ENCODE assay signal across 1 cellular context in the genomic region with DNA sequence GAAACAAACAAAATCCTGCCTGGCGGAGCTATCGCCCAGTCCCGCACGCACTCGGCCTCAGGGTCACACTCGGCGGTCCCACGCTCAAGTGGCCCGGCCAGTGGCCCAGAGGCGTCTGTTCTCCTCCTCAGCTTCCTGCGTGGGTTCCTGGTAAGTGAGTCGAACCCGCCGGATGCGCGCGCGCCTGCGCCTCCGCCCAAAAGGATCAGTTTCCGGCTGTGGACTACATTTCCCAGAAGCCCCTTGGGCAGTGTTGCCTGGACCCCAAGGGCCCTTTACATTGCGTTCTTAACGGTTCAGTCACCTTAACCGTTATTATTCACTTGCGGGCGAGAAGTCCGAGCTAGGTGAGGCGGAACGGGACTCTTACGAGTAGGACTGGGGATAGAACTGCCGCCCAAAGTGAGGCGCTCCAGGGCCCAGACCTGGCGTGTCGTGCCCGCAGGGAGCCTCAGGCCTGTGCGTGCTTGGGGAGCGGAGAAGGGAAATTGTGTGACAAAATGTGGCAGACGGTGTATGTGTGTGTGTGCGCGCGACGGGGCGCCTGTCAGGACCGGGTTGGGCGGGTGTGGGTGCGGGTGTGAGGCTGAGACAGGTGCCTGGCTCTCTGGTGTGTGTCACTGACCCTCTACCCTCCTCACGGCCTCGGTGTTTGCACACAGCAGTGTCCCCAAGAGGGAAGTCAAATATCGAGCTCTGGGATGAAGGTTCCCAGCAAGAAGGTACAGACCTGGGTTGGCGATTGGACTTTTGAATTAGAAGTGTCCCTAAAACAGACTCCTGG.
TF ChIP-seq lines count a peak whose summit lies in the region.

Gene ZNF546 (plus strand): TSS at position 250 of the 784 bp plus-strand sequence. CDS start 1,267 bp downstream, outside the sequence.

TF ChIP-seq in HEK293, 187 proteins besides CTCF, POLR2A, EP300 and RAD21 (continued from another document):
- TF ChIP-seq ZBTB26 (tag by site-specific recombination; optimal IDR thresholded peaks at IDR 0.05) = peak; percentile 93
- TF ChIP-seq KLF16 (tag by site-specific recombination; IDR thresholded peaks at IDR 0.05) = peak; percentile 84
- TF ChIP-seq ZNF169 (tag by site-specific recombination; IDR thresholded peaks at IDR 0.05) = 0 out of 2 replicates have a peak, but pooled peaks have one; percentile 65
- TF ChIP-seq, protein P1, sequence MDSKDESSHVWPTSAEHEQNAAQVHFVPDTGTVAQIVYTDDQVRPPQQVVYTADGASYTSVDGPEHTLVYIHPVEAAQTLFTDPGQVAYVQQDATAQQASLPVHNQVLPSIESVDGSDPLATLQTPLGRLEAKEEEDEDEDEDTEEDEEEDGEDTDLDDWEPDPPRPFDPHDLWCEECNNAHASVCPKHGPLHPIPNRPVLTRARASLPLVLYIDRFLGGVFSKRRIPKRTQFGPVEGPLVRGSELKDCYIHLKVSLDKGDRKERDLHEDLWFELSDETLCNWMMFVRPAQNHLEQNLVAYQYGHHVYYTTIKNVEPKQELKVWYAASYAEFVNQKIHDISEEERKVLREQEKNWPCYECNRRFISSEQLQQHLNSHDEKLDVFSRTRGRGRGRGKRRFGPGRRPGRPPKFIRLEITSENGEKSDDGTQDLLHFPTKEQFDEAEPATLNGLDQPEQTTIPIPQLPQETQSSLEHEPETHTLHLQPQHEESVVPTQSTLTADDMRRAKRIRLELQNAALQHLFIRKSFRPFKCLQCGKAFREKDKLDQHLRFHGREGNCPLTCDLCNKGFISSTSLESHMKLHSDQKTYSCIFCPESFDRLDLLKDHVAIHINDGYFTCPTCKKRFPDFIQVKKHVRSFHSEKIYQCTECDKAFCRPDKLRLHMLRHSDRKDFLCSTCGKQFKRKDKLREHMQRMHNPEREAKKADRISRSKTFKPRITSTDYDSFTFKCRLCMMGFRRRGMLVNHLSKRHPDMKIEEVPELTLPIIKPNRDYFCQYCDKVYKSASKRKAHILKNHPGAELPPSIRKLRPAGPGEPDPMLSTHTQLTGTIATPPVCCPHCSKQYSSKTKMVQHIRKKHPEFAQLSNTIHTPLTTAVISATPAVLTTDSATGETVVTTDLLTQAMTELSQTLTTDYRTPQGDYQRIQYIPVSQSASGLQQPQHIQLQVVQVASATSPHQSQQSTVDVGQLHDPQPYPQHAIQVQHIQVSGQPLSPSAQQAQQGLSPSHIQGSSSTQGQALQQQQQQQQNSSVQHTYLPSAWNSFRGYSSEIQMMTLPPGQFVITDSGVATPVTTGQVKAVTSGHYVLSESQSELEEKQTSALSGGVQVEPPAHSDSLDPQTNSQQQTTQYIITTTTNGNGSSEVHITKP (tag by site-specific recombination; IDR thresholded peaks at IDR 0.05) = peak; percentile 90
- no peak for TF ChIP-seq ZNF175 (tag by site-specific recombination; IDR thresholded peaks at IDR 0.05)
- TF ChIP-seq ZBTB44 (tag by site-specific recombination; IDR thresholded peaks at IDR 0.05) = peak; percentile 46; the same call in 1 of the 2 replicates
